In the genomic region with DNA sequence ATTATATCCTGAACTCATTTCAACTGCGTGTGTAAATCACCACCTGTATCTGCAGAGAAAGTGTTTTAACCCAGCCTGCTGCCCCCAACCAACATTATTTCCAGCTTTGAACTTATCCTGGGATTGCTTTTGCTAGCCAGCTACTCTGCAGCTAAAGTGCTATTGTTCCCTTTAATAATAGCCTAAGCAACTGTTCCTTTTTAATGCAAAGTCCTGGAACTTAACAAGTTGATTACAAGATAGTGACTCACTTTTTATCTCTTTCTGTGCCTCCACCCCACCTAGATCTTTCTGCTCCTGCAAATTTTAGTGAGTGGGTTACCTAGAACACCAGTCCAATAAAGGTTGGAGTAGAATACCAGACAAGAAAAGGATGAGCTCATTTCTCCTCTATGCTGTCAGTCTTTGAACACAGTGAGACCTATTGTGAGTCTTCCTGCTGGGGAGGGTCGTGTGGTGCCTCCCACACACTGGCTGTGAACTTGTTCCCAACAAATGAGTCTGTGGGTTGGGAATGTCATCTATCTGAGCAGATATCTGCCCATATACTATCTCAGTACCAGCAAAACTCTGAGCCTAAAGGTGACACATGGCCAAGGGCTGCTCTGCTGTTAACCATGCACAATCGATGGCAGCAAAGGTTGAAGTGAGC, we compare ENCODE assay signal across 32 cellular contexts.
"Had no signal": no experiment of that assay in that cellular context is flagged by ENCODE, and none has a peak within 500 bp of the region (broad histone marks: within the 10 kb centered on the region; RNA-seq: fewer than 3 reads in every experiment).

No MANE protein-coding gene starts in this region.

- H3K27me3 Mint-ChIP-seq: type B pancreatic cell had no signal

- DNase-seq: activated B cell treated with CpG ODN at 0.5 μM for 24 hours; activated CD4-positive, alpha-beta T cell treated with anti-CD3 and anti-CD28 coated beads, Interleukin-2, amount 50 U/mL, for 1 hour; activated CD8-positive, alpha-beta memory T cell treated with anti-CD3 and anti-CD28 coated beads, Interleukin-2, amount 10 ng/mL, durations not matched to agents 7 days and 5 days; activated CD8-positive, alpha-beta T cell treated with anti-CD3 and anti-CD28 coated beads, Interleukin-2, amount 10 ng/mL, durations not matched to agents 7 days and 5 days; activated naive CD8-positive, alpha-beta T cell treated with anti-CD3 and anti-CD28 coated beads, Interleukin-2, amount 50 U/mL, for 24 hours; activated T-cell treated with anti-CD3 and anti-CD28 coated beads, Interleukin-2, amount 50 U/mL, for 48 hours; amygdala; cortex of kidney; endodermal cell; foreskin fibroblast; heart right ventricle; kidney; naive thymus-derived CD8-positive, alpha-beta T cell; occipital lobe; psoas muscle; sigmoid colon; small intestine; stimulated activated CD4-positive, alpha-beta T cell treated with anti-CD3 and anti-CD28 coated beads, Interleukin-1b, Interleukin-23, amount 100 ng/mL, for 48 hours; stimulated activated CD4-positive, alpha-beta T cell treated with anti-CD3 and anti-CD28 coated beads, Interleukin-4, amount 100 ng/mL, for 4 hours; stimulated activated CD8-positive, alpha-beta memory T cell treated with anti-CD3 and anti-CD28 coated beads, Interleukin-4, amount 100 ng/mL, for 48 hours; stimulated activated naive CD8-positive, alpha-beta T cell treated with anti-CD3 and anti-CD28 coated beads, Interleukin-15, amount 100 ng/mL, for 72 hours; substantia nigra; T1000; uterus had no signal

- H3K27ac ChIP-seq: heart right ventricle, parathyroid adenoma, psoas muscle, sigmoid colon, uterus had no signal

- H3K27ac Mint-ChIP-seq: activated B cell treated with CpG ODN at 0.5 μM for 24 hours; activated CD8-positive, alpha-beta memory T cell treated with anti-CD3 and anti-CD28 coated beads, Interleukin-2, amount 10 ng/mL, durations not matched to agents 7 days and 5 days; activated CD8-positive, alpha-beta T cell treated with anti-CD3 and anti-CD28 coated beads, Interleukin-2, amount 10 ng/mL, durations not matched to agents 7 days and 5 days; activated naive CD4-positive, alpha-beta T cell treated with anti-CD3 and anti-CD28 coated beads, Interleukin-2, amount 50 U/mL, for 24 hours; activated naive CD8-positive, alpha-beta T cell treated with anti-CD3 and anti-CD28 coated beads, Interleukin-2, amount 50 U/mL, for 24 hours; activated T-helper 2 cell treated with anti-CD3 and anti-CD28 coated beads, Interferon-gamma antibody, Interleukin-2, Interleukin-4, amounts not matched to agents 10 μg/mL and 5 μg/mL and 100 μg/mL, durations not matched to agents 14 hours and 24 hours and 36 hours; endodermal cell; memory B cell; naive thymus-derived CD8-positive, alpha-beta T cell; stimulated activated memory B cell treated with anti-CD40 and anti-IgM and Interleukin-4, amounts not matched to agents 10 μg/mL and 1 μg/mL and 100 μg/mL, for 72 hours; stimulated activated naive CD8-positive, alpha-beta T cell treated with anti-CD3 and anti-CD28 coated beads, Interleukin-15, amount 100 ng/mL, for 72 hours; type B pancreatic cell had no signal

- H3K79me2 ChIP-seq: parathyroid adenoma had no signal

- H3K36me3 ChIP-seq: heart right ventricle, sigmoid colon, uterus had no signal

- H3K4me3 ChIP-seq: heart right ventricle, psoas muscle, sigmoid colon, uterus had no signal

- H3K4me1 Mint-ChIP-seq: activated B cell treated with CpG ODN at 0.5 μM for 24 hours; activated CD8-positive, alpha-beta memory T cell treated with anti-CD3 and anti-CD28 coated beads, Interleukin-2, amount 10 ng/mL, durations not matched to agents 7 days and 5 days; activated naive CD4-positive, alpha-beta T cell treated with anti-CD3 and anti-CD28 coated beads, Interleukin-2, amount 50 U/mL, for 24 hours; activated naive CD8-positive, alpha-beta T cell treated with anti-CD3 and anti-CD28 coated beads, Interleukin-2, amount 50 U/mL, for 24 hours; memory B cell; naive thymus-derived CD8-positive, alpha-beta T cell; stimulated activated memory B cell treated with anti-CD40 and anti-IgM and Interleukin-4, amounts not matched to agents 10 μg/mL and 1 μg/mL and 100 μg/mL, for 72 hours; stimulated activated naive CD8-positive, alpha-beta T cell treated with anti-CD3 and anti-CD28 coated beads, Interleukin-15, amount 100 ng/mL, for 72 hours had no signal

- H3K9ac ChIP-seq: parathyroid adenoma had no signal

- H3K9me3 ChIP-seq: psoas muscle, sigmoid colon, uterus had no signal

- H3K4me1 ChIP-seq: heart right ventricle, parathyroid adenoma, psoas muscle, sigmoid colon, uterus had no signal

- H2AFZ ChIP-seq: parathyroid adenoma had no signal

- H3K9me3 Mint-ChIP-seq: activated naive CD4-positive, alpha-beta T cell treated with anti-CD3 and anti-CD28 coated beads, Interleukin-2, amount 50 U/mL, for 24 hours; activated T-helper 2 cell treated with anti-CD3 and anti-CD28 coated beads, Interferon-gamma antibody, Interleukin-2, Interleukin-4, amounts not matched to agents 10 μg/mL and 5 μg/mL and 100 μg/mL, durations not matched to agents 14 hours and 24 hours and 36 hours; endodermal cell; stimulated activated naive CD8-positive, alpha-beta T cell treated with anti-CD3 and anti-CD28 coated beads, Interleukin-15, amount 100 ng/mL, for 72 hours had no signal

- ATAC-seq: activated CD8-positive, alpha-beta memory T cell treated with anti-CD3 and anti-CD28 coated beads, Interleukin-2, amount 10 ng/mL, durations not matched to agents 7 days and 5 days; activated CD8-positive, alpha-beta T cell treated with anti-CD3 and anti-CD28 coated beads, Interleukin-2, amount 10 ng/mL, durations not matched to agents 7 days and 5 days; activated naive CD8-positive, alpha-beta T cell treated with anti-CD3 and anti-CD28 coated beads, Interleukin-2, amount 50 U/mL, for 24 hours; esophagus mucosa; heart right ventricle; naive thymus-derived CD8-positive, alpha-beta T cell; psoas muscle; stimulated activated memory B cell treated with anti-CD40 and anti-IgM and Interleukin-4, amounts not matched to agents 10 μg/mL and 1 μg/mL and 100 μg/mL, for 72 hours; stimulated activated naive CD8-positive, alpha-beta T cell treated with anti-CD3 and anti-CD28 coated beads, Interleukin-15, amount 100 ng/mL, for 72 hours had no signal

- H3K4me3 Mint-ChIP-seq: activated B cell treated with CpG ODN at 0.5 μM for 24 hours; activated CD8-positive, alpha-beta memory T cell treated with anti-CD3 and anti-CD28 coated beads, Interleukin-2, amount 10 ng/mL, durations not matched to agents 7 days and 5 days; activated CD8-positive, alpha-beta T cell treated with anti-CD3 and anti-CD28 coated beads, Interleukin-2, amount 10 ng/mL, durations not matched to agents 7 days and 5 days; activated naive CD4-positive, alpha-beta T cell treated with anti-CD3 and anti-CD28 coated beads, Interleukin-2, amount 50 U/mL, for 24 hours; activated naive CD8-positive, alpha-beta T cell treated with anti-CD3 and anti-CD28 coated beads, Interleukin-2, amount 50 U/mL, for 24 hours; endodermal cell; memory B cell; naive thymus-derived CD8-positive, alpha-beta T cell; neural crest cell; stimulated activated memory B cell treated with anti-CD40 and anti-IgM and Interleukin-4, amounts not matched to agents 10 μg/mL and 1 μg/mL and 100 μg/mL, for 72 hours; stimulated activated naive CD8-positive, alpha-beta T cell treated with anti-CD3 and anti-CD28 coated beads, Interleukin-15, amount 100 ng/mL, for 72 hours; type B pancreatic cell had no signal

- H3K27me3 ChIP-seq: sigmoid colon, uterus had no signal

- H3K36me3 Mint-ChIP-seq: activated CD8-positive, alpha-beta memory T cell treated with anti-CD3 and anti-CD28 coated beads, Interleukin-2, amount 10 ng/mL, durations not matched to agents 7 days and 5 days; activated naive CD4-positive, alpha-beta T cell treated with anti-CD3 and anti-CD28 coated beads, Interleukin-2, amount 50 U/mL, for 24 hours; memory B cell; stimulated activated memory B cell treated with anti-CD40 and anti-IgM and Interleukin-4, amounts not matched to agents 10 μg/mL and 1 μg/mL and 100 μg/mL, for 72 hours; type B pancreatic cell had no signal
